Comparison of ENCODE assay signal across 1 cellular context in the genomic region with DNA sequence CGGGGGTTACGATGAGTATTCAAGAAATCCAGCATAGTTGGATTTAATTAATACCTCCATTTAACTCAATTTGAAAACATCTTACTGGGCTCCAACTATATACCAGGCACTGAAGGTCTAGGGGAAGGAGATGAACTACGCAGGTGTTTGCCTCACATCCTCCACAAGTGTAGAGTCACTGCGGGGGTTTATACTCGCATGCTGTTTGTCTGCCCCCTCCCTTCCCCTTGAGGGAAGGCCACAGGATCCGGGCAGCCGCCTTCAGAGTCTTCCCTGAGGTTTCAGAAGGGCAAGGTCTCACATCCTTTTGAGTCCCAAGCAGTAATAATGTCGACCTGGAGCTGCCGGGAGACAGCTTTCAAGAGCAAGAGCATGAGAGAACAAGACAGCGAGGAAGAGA.
TF ChIP-seq lines count a peak whose summit lies in the region.

No MANE protein-coding gene starts in this region.

TF ChIP-seq in K562, 482 proteins besides CTCF, POLR2A, EP300 and RAD21 (continued from another document):
- TF ChIP-seq, protein P1, sequence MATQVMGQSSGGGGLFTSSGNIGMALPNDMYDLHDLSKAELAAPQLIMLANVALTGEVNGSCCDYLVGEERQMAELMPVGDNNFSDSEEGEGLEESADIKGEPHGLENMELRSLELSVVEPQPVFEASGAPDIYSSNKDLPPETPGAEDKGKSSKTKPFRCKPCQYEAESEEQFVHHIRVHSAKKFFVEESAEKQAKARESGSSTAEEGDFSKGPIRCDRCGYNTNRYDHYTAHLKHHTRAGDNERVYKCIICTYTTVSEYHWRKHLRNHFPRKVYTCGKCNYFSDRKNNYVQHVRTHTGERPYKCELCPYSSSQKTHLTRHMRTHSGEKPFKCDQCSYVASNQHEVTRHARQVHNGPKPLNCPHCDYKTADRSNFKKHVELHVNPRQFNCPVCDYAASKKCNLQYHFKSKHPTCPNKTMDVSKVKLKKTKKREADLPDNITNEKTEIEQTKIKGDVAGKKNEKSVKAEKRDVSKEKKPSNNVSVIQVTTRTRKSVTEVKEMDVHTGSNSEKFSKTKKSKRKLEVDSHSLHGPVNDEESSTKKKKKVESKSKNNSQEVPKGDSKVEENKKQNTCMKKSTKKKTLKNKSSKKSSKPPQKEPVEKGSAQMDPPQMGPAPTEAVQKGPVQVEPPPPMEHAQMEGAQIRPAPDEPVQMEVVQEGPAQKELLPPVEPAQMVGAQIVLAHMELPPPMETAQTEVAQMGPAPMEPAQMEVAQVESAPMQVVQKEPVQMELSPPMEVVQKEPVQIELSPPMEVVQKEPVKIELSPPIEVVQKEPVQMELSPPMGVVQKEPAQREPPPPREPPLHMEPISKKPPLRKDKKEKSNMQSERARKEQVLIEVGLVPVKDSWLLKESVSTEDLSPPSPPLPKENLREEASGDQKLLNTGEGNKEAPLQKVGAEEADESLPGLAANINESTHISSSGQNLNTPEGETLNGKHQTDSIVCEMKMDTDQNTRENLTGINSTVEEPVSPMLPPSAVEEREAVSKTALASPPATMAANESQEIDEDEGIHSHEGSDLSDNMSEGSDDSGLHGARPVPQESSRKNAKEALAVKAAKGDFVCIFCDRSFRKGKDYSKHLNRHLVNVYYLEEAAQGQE (CRISPR knock-in tag; IDR thresholded peaks at IDR 0.05; ENCODE audit: low read depth) = no peak
- TF ChIP-seq, protein P2, sequence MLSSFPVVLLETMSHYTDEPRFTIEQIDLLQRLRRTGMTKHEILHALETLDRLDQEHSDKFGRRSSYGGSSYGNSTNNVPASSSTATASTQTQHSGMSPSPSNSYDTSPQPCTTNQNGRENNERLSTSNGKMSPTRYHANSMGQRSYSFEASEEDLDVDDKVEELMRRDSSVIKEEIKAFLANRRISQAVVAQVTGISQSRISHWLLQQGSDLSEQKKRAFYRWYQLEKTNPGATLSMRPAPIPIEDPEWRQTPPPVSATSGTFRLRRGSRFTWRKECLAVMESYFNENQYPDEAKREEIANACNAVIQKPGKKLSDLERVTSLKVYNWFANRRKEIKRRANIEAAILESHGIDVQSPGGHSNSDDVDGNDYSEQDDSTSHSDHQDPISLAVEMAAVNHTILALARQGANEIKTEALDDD (IDR thresholded peaks at IDR 0.05) = no peak
- no peak for TF ChIP-seq ZNF551 (CRISPR knock-in tag; IDR thresholded peaks at IDR 0.05)
- TF ChIP-seq, protein P3, sequence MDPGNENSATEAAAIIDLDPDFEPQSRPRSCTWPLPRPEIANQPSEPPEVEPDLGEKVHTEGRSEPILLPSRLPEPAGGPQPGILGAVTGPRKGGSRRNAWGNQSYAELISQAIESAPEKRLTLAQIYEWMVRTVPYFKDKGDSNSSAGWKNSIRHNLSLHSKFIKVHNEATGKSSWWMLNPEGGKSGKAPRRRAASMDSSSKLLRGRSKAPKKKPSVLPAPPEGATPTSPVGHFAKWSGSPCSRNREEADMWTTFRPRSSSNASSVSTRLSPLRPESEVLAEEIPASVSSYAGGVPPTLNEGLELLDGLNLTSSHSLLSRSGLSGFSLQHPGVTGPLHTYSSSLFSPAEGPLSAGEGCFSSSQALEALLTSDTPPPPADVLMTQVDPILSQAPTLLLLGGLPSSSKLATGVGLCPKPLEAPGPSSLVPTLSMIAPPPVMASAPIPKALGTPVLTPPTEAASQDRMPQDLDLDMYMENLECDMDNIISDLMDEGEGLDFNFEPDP (CRISPR knock-in tag; IDR thresholded peaks at IDR 0.05) = no peak
- TF ChIP-seq EGR1 (conservative IDR thresholded peaks at IDR 0.05) = no peak
- TF ChIP-seq, protein P4, sequence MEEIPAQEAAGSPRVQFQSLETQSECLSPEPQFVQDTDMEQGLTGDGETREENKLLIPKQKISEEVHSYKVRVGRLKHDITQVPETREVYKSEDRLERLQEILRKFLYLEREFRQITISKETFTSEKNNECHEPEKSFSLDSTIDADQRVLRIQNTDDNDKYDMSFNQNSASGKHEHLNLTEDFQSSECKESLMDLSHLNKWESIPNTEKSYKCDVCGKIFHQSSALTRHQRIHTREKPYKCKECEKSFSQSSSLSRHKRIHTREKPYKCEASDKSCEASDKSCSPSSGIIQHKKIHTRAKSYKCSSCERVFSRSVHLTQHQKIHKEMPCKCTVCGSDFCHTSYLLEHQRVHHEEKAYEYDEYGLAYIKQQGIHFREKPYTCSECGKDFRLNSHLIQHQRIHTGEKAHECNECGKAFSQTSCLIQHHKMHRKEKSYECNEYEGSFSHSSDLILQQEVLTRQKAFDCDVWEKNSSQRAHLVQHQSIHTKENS (CRISPR knock-in tag; IDR thresholded peaks at IDR 0.05) = no peak
- TF ChIP-seq SMARCE1 (IDR thresholded peaks at IDR 0.05) = no peak
- TF ChIP-seq TEAD1 (CRISPR knock-in tag; IDR thresholded peaks at IDR 0.05) = no peak
- TF ChIP-seq PHB2 (IDR thresholded peaks at IDR 0.05; ENCODE audit: low read depth) = no peak
- TF ChIP-seq, protein P5, sequence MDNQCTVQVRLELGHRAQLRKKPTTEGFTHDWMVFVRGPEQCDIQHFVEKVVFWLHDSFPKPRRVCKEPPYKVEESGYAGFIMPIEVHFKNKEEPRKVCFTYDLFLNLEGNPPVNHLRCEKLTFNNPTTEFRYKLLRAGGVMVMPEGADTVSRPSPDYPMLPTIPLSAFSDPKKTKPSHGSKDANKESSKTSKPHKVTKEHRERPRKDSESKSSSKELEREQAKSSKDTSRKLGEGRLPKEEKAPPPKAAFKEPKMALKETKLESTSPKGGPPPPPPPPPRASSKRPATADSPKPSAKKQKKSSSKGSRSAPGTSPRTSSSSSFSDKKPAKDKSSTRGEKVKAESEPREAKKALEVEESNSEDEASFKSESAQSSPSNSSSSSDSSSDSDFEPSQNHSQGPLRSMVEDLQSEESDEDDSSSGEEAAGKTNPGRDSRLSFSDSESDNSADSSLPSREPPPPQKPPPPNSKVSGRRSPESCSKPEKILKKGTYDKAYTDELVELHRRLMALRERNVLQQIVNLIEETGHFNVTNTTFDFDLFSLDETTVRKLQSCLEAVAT (IDR thresholded peaks at IDR 0.05) = no peak
- no peak for TF ChIP-seq KDM2B (CRISPR knock-in tag; IDR thresholded peaks at IDR 0.05)
TF ChIP-seq in K562: peak in this region for 0.
